In genomic region chr6:33105916-33106871, GRCh38 we compare ENCODE assay signal across 23 cellular contexts. TPM values are rescaled to one million over a fixed set of nuclear protein-coding genes. Genes with fewer than 3 reads are reported as not detected.
DNase-seq lines count a peak whose midpoint lies in the region; ATAC-seq and TF ChIP-seq lines count a peak whose summit lies in the region.
"Had no signal": no experiment of that assay in that cellular context is flagged by ENCODE, and none has a peak within 500 bp of the region (broad histone marks: within the 10 kb centered on the region; RNA-seq: fewer than 3 reads in every experiment).

No MANE protein-coding gene starts in this region.

- no peak overlapping the region for H3K4me3 Mint-ChIP-seq in activated CD4-positive, alpha-beta T cell treated with anti-CD3 and anti-CD28 coated beads, Interleukin-2, amount 10 ng/mL, durations not matched to agents 24 days and 14 days
- no peak overlapping the region for H3K4me3 Mint-ChIP-seq in activated CD4-positive, alpha-beta T cell treated with anti-CD3 and anti-CD28 coated beads, Interleukin-2, amount 10 ng/mL, durations not matched to agents 7 days and 5 days
- no peak overlapping the region for H3K4me3 Mint-ChIP-seq in type B pancreatic cell
- H3K4me3 Mint-ChIP-seq: B cell; CD4-positive, CD25-positive, alpha-beta regulatory T cell had no signal

- H3K36me3 ChIP-seq in WERI-Rb-1 = no peaks in the 10 kb centered on the region

- TF ChIP-seq CTCF in WERI-Rb-1 (IDR thresholded peaks at IDR 0.05; ENCODE audit: low read depth, low read length) (no peak), type B pancreatic cell (conservative IDR thresholded peaks at IDR 0.05) (no peak)

- peaks cover 21% of the 10 kb centered on the region for H3K9me3 Mint-ChIP-seq in activated CD4-positive, alpha-beta T cell treated with anti-CD3 and anti-CD28 coated beads, Interleukin-2, amount 10 ng/mL, durations not matched to agents 24 days and 14 days
- H3K9me3 Mint-ChIP-seq in activated CD4-positive, alpha-beta T cell treated with anti-CD3 and anti-CD28 coated beads, Interleukin-2, amount 10 ng/mL, durations not matched to agents 7 days and 5 days = peaks cover 19% of the 10 kb centered on the region
- H3K9me3 Mint-ChIP-seq in type B pancreatic cell = peaks cover 18% of the 10 kb centered on the region

- H3K4me1 Mint-ChIP-seq in activated CD4-positive, alpha-beta T cell treated with anti-CD3 and anti-CD28 coated beads, Interleukin-2, amount 10 ng/mL, durations not matched to agents 24 days and 14 days = no peaks in the 10 kb centered on the region
- peaks cover 10% of the 10 kb centered on the region for H3K4me1 Mint-ChIP-seq in activated CD4-positive, alpha-beta T cell treated with anti-CD3 and anti-CD28 coated beads, Interleukin-2, amount 10 ng/mL, durations not matched to agents 7 days and 5 days
- H3K4me1 Mint-ChIP-seq in type B pancreatic cell (ENCODE audit: unreplicated experiment) = no peaks in the 10 kb centered on the region
- H3K4me1 Mint-ChIP-seq: CD4-positive, CD25-positive, alpha-beta regulatory T cell had no signal

- no peaks in the 10 kb centered on the region for H3K36me3 Mint-ChIP-seq in activated CD4-positive, alpha-beta T cell treated with anti-CD3 and anti-CD28 coated beads, Interleukin-2, amount 10 ng/mL, durations not matched to agents 24 days and 14 days (ENCODE audit: low read depth)
- H3K36me3 Mint-ChIP-seq in activated CD4-positive, alpha-beta T cell treated with anti-CD3 and anti-CD28 coated beads, Interleukin-2, amount 10 ng/mL, durations not matched to agents 7 days and 5 days (ENCODE audit: low read depth) = no peaks in the 10 kb centered on the region
- H3K36me3 Mint-ChIP-seq in type B pancreatic cell = no peaks in the 10 kb centered on the region

- ATAC-seq in esophagus mucosa (peak; percentile 94), HG03571 (IDR thresholded peaks at IDR 0.05; ENCODE audit: unreplicated experiment) (no peak)
- ATAC-seq: Right ventricle myocardium inferior had no signal

- H3K9me3 ChIP-seq in WERI-Rb-1 (ENCODE audit: severe bottlenecking) = peaks cover 12% of the 10 kb centered on the region

- no peaks in the 10 kb centered on the region for H3K27me3 ChIP-seq in WERI-Rb-1 (ENCODE audit: insufficient read depth, low read depth, severe bottlenecking)

- H3K27me3 Mint-ChIP-seq in activated CD4-positive, alpha-beta T cell treated with anti-CD3 and anti-CD28 coated beads, Interleukin-2, amount 10 ng/mL, durations not matched to agents 24 days and 14 days = peaks cover 66% of the 10 kb centered on the region
- peaks cover 63% of the 10 kb centered on the region for H3K27me3 Mint-ChIP-seq in activated CD4-positive, alpha-beta T cell treated with anti-CD3 and anti-CD28 coated beads, Interleukin-2, amount 10 ng/mL, durations not matched to agents 7 days and 5 days
- H3K27me3 Mint-ChIP-seq in type B pancreatic cell = peaks cover 81% of the 10 kb centered on the region

- H3K4me3 ChIP-seq in WERI-Rb-1 (ENCODE audit: low read depth, low read length) = no peak overlapping the region
- H3K4me3 ChIP-seq: GM23248, SK-N-MC had no signal

- POLR2A ChIA-PET in activated CD4-positive, alpha-beta T cell treated with anti-CD3 and anti-CD28 coated beads, Interleukin-2, amount 10 ng/mL, durations not matched to agents 7 days and 5 days (lab: Charles Lee) = no interaction called here

- intact Hi-C loops in activated CD4-positive, alpha-beta T cell treated with anti-CD3 and anti-CD28 coated beads, Interleukin-2, amount 10 ng/mL, durations not matched to agents 24 days and 14 days (cut with micrococcal nuclease) = no loop called here

- CTCF ChIA-PET in activated CD4-positive, alpha-beta T cell treated with anti-CD3 and anti-CD28 coated beads, Interleukin-2, amount 10 ng/mL, durations not matched to agents 7 days and 5 days (lab: Charles Lee) = no interaction called here

- no peak overlapping the region for H3K27ac Mint-ChIP-seq in activated CD4-positive, alpha-beta T cell treated with anti-CD3 and anti-CD28 coated beads, Interleukin-2, amount 10 ng/mL, durations not matched to agents 24 days and 14 days
- no peak overlapping the region for H3K27ac Mint-ChIP-seq in activated CD4-positive, alpha-beta T cell treated with anti-CD3 and anti-CD28 coated beads, Interleukin-2, amount 10 ng/mL, durations not matched to agents 7 days and 5 days
- H3K27ac Mint-ChIP-seq in type B pancreatic cell = peak overlapping the region; percentile 39
- H3K27ac Mint-ChIP-seq: B cell had no signal

- no peak overlapping the region for H3K27ac ChIP-seq in WERI-Rb-1
- H3K27ac ChIP-seq: GM23248, SK-N-MC had no signal

- peak; percentile 51 for DNase-seq in activated CD4-positive, alpha-beta T cell treated with anti-CD3 and anti-CD28 coated beads, Interleukin-2, amount 10 ng/mL, durations not matched to agents 24 days and 14 days
- DNase-seq in activated CD4-positive, alpha-beta T cell treated with anti-CD3 and anti-CD28 coated beads, Interleukin-2, amount 10 ng/mL, durations not matched to agents 7 days and 5 days = no peak
- DNase-seq in WERI-Rb-1 = peak; percentile 49
- DNase-seq in type B pancreatic cell (ENCODE audit: extremely low spot score, unreplicated experiment) = no peak
- DNase-seq in NCI-H146 treated with DMSO at 0.1 percent for 48 hours (lab: John Stamatoyannopoulos, UW; ENCODE audit: unreplicated experiment) = no peak
- no peak for DNase-seq in dedifferentiated amniotic fluid mesenchymal stem cell (ENCODE audit: extremely low spot score)
- DNase-seq: Caco-2; CD4-positive, CD25-positive, alpha-beta regulatory T cell; GM23248; HCEC 1CT; IMR-90; Kasumi-1; NCI-H1092 treated with DMSO at 0.1 percent for 48 hours; NCI-H146; NCI-H2081 treated with DMSO at 0.1 percent for 48 hours; NCI-H446 treated with DMSO at 0.1 percent for 48 hours; NCI-H69 had no signal

RNA-seq across cellular contexts. Expression of gene HLA-DPB1, which starts 30.4 kb away (rescaled TPM):
- total RNA-seq in activated CD4-positive, alpha-beta T cell treated with anti-CD3 and anti-CD28 coated beads, Interleukin-2, amount 10 ng/mL, durations not matched to agents 24 days and 14 days = 4.7 and 6.2 TPM in 2 replicates
- total RNA-seq in activated CD4-positive, alpha-beta T cell treated with anti-CD3 and anti-CD28 coated beads, Interleukin-2, amount 10 ng/mL, durations not matched to agents 7 days and 5 days = 10 to 100 TPM; 24.7 to 26.2 TPM
- total RNA-seq in esophagus mucosa (10.5 TPM), type B pancreatic cell (ENCODE audit: low replicate concordance) (10.9 and 27.3 TPM in 2 replicates)
- total RNA-seq: A172, Caco-2 had no signal

RNA-seq across cellular contexts. Expression of gene HLA-DPA1, which starts 32.7 kb away (rescaled TPM):
- 38.5 and 42.6 TPM in 2 replicates for total RNA-seq in activated CD4-positive, alpha-beta T cell treated with anti-CD3 and anti-CD28 coated beads, Interleukin-2, amount 10 ng/mL, durations not matched to agents 24 days and 14 days
- total RNA-seq in activated CD4-positive, alpha-beta T cell treated with anti-CD3 and anti-CD28 coated beads, Interleukin-2, amount 10 ng/mL, durations not matched to agents 7 days and 5 days = 10 to 100 TPM; 26.2 to 29.6 TPM
- total RNA-seq in esophagus mucosa (12.7 TPM), type B pancreatic cell (ENCODE audit: low replicate concordance) (1.3 and 2.6 TPM in 2 replicates)
- total RNA-seq: Caco-2, IMR-90 had no signal

Comparison
In these comparisons a context has a peak if more than half of its experiments do, and no peak if none do; other contexts are left out.
1. DNase-seq: peak in activated CD4-positive, alpha-beta T cell treated with anti-CD3 and anti-CD28 coated beads, Interleukin-2, amount 10 ng/mL, durations not matched to agents 24 days and 14 days (single experiment) and WERI-Rb-1 (single experiment); none in activated CD4-positive, alpha-beta T cell treated with anti-CD3 and anti-CD28 coated beads, Interleukin-2, amount 10 ng/mL, durations not matched to agents 7 days and 5 days (single experiment), type B pancreatic cell (single experiment), NCI-H146 treated with DMSO at 0.1 percent for 48 hours (single experiment) and dedifferentiated amniotic fluid mesenchymal stem cell (single experiment).